ENCODE assay signal across 8 cellular contexts in the genomic region with DNA sequence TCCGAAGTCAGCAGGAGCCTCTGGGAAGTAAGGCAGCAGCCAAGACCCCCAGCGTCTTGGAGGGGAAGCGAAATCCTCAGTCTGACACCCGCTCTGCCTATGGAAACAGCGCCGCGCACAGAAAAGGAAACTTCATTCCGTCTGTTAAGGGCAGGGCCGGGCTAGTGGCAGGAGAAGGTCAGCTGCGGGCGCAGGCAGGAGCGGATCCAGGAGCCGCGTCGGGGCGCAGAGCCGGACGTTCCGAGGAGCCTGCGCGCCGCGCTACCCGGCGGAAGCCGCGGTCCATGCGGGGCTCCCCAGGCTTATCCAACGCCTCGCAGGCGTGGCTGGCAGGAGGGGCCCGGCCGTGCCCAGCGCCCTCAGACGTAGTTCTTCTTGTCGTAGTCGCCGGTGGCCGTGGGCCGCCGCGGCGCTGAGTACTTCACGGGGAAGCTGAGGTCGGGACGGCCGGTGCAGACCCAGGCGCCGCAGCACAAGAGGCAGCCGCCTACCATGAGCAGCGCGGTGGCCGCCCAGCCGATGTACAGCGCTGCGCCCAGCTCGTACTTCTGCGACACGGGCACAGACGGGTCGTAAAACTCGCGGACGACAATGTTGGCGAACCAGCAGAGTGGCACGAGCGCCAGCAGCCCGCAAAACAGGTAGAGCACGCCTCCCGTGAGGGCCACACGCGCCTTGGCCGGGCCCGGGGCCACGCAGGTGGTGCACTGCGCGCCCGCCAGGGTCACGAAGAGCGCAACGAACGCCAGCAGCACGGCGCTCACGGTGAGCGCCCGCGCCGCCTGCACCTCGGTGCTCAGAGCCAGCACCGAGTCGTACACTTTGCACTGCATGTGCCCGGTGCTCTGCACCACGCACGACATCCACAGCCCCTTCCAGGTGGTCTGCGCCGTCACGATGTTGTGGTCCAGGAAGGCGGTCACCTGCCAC. TPM values are rescaled to one million over a fixed set of nuclear protein-coding genes. Genes with fewer than 3 reads are reported as not detected.
DNase-seq lines count a peak whose midpoint lies in the region; ATAC-seq and TF ChIP-seq lines count a peak whose summit lies in the region.

No MANE protein-coding gene starts in this region.

- H3K4me1 ChIP-seq in SJSA1 (replicated peaks) (peaks cover 24% of the 10 kb centered on the region), endodermal cell (ENCODE audit: control insufficient read depth, insufficient read depth, low read length) (peaks cover 15% of the 10 kb centered on the region), muscle layer of duodenum (ENCODE audit: control insufficient read depth in 1 of 2, insufficient read depth in 2 of 2, low read length in 2 of 2) (peaks cover 0 to 18% of the 10 kb centered on the region in 2 donors)

- WGBS in endodermal cell (ENCODE audit: insufficient coverage in 1 of 2, insufficient read length in 1 of 2), 2 experiments: 4 to 5% methylated on average over 23 to 99 of the region's 99 CpGs

- H3K9ac ChIP-seq in endodermal cell (ENCODE audit: extremely low read depth, low read length, poor library complexity, severe bottlenecking): no peak overlapping the region

- H3K36me3 Mint-ChIP-seq in endodermal cell (ENCODE audit: low read depth): no peaks in the 10 kb centered on the region

- H3K36me3 ChIP-seq in SJSA1 (peaks cover 8% of the 10 kb centered on the region), endodermal cell (ENCODE audit: control insufficient read depth, insufficient read depth, low read length) (no peaks in the 10 kb centered on the region), muscle layer of duodenum (ENCODE audit: control insufficient read depth in 1 of 2, insufficient read depth in 2 of 2, low read length in 2 of 2) (no peaks in the 10 kb centered on the region)

- H3K9me3 ChIP-seq in SJSA1 (replicated peaks) (no peaks in the 10 kb centered on the region), endodermal cell (ENCODE audit: control insufficient read depth, low read length) (no peaks in the 10 kb centered on the region), muscle layer of duodenum (ENCODE audit: control insufficient read depth in 1 of 2, low read length in 2 of 2) (no peaks in the 10 kb centered on the region)

- H3K27ac ChIP-seq in SJSA1 (no peak overlapping the region), endodermal cell (ENCODE audit: low read depth, low read length) (no peak overlapping the region), muscle layer of duodenum (ENCODE audit: low read length) (no peak overlapping the region)

- peak; percentile 45 for TF ChIP-seq CTCF in endodermal cell (conservative IDR thresholded peaks at IDR 0.05)

- no peak overlapping the region for H3K27ac Mint-ChIP-seq in endodermal cell

- H3K4me3 Mint-ChIP-seq in endodermal cell: peak overlapping the region; percentile 64

- H3K27me3 Mint-ChIP-seq in endodermal cell (ENCODE audit: insufficient read depth): peaks cover 45% of the 10 kb centered on the region

- H3K4me1 Mint-ChIP-seq in endodermal cell: peaks cover 16% of the 10 kb centered on the region

- H3K27me3 ChIP-seq in SJSA1 (replicated peaks): peaks cover 40% of the 10 kb centered on the region
- peaks cover 51% of the 10 kb centered on the region for H3K27me3 ChIP-seq in endodermal cell (ENCODE audit: control insufficient read depth, insufficient read depth, low read length, poor library complexity, severe bottlenecking)
- peaks cover 14% of the 10 kb centered on the region for H3K27me3 ChIP-seq in muscle layer of duodenum (ENCODE audit: low read depth, low read length)

- H3K9me3 Mint-ChIP-seq in endodermal cell: no peaks in the 10 kb centered on the region

- no peak overlapping the region for H3K4me3 ChIP-seq in SJSA1
- peak overlapping the region; percentile 72 for H3K4me3 ChIP-seq in endodermal cell (ENCODE audit: low read length)
- peak overlapping the region; percentile 37 to 56 for H3K4me3 ChIP-seq in muscle layer of duodenum (ENCODE audit: low read depth in 1 of 2, low read length in 2 of 2)

- peak; percentile 47 for DNase-seq in GM03348 (ENCODE audit: low spot score)
- DNase-seq in SJSA1 (ENCODE audit: low read depth in 1 of 2, low spot score in 2 of 2): peak; percentile 26 to 41
- DNase-seq in endodermal cell: peak; percentile 87
- DNase-seq in hippocampal formation (lab: John Stamatoyannopoulos, UW): no peak
- no peak for DNase-seq in A172 (ENCODE audit: low spot score)
- DNase-seq in HPDE6-E6E7 (ENCODE audit: extremely low spot score): no peak

- ATAC-seq in HG02981 (IDR thresholded peaks at IDR 0.05; ENCODE audit: unreplicated experiment): no peak

RNA-seq across cellular contexts. Expression of a gene that starts 0.7 kb away (rescaled TPM):
- total RNA-seq in SJSA1 (2014; rRNA removed; shearing (Covaris generic)): not detected in 2 replicates
- under 1 TPM; 0.20 to 0.66 TPM for total RNA-seq in endodermal cell
- 21.6 TPM for polyA plus RNA-seq in endodermal cell (2013, experiment 1 of 2)
- 20.6 TPM for polyA plus RNA-seq in endodermal cell (2013, experiment 2 of 2)
- total RNA-seq in A172 (2014; rRNA removed; shearing (Covaris generic)): not detected in 2 replicates

RNA-seq across cellular contexts. Expression of a gene that starts 43.8 kb away (rescaled TPM):
- 59.6 and 72.5 TPM in 2 replicates for total RNA-seq in SJSA1 (2014; rRNA removed; shearing (Covaris generic))
- total RNA-seq in endodermal cell: 10 to 100 TPM; 30.3 to 31.2 TPM
- 32.6 TPM for polyA plus RNA-seq in endodermal cell (2013, experiment 1 of 2)
- polyA plus RNA-seq in endodermal cell (2013, experiment 2 of 2): 26.2 TPM
- total RNA-seq in A172 (2014; rRNA removed; shearing (Covaris generic)): 26.7 and 45.7 TPM in 2 replicates

RNA-seq across cellular contexts. Expression of a gene that starts 44.5 kb away (rescaled TPM):
- 128 and 158 TPM in 2 replicates for total RNA-seq in SJSA1 (2014; rRNA removed; shearing (Covaris generic))
- total RNA-seq in endodermal cell: 10 to 100 TPM; 67.7 to 69.2 TPM
- polyA plus RNA-seq in endodermal cell (2013, experiment 1 of 2): 50.1 TPM
- polyA plus RNA-seq in endodermal cell (2013, experiment 2 of 2): 54.0 TPM
- 64.8 and 73.0 TPM in 2 replicates for total RNA-seq in A172 (2014; rRNA removed; shearing (Covaris generic))

Comparison
In these comparisons a context has a peak if more than half of its experiments do, and no peak if none do; other contexts are left out.
1. DNase-seq: peak in GM03348 (single experiment), SJSA1 (2 of 2) and endodermal cell (single experiment); none in hippocampal formation (0 of 2), A172 (single experiment) and HPDE6-E6E7 (single experiment).